ENCODE assay signal across 27 cellular contexts in genomic region chr3:157488144-157488543, GRCh38. TPM values are rescaled to one million over a fixed set of nuclear protein-coding genes. Genes with fewer than 3 reads are reported as not detected.
"Had no signal": no experiment of that assay in that cellular context is flagged by ENCODE, and none has a peak within 500 bp of the region (broad histone marks: within the 10 kb centered on the region; RNA-seq: fewer than 3 reads in every experiment).

No MANE protein-coding gene starts in this region.

- H3K36me3 Mint-ChIP-seq: activated naive CD8-positive, alpha-beta T cell treated with anti-CD3 and anti-CD28 coated beads for 36 hours; natural killer cell treated with Interleukin-12 subunit alpha and Interleukin-12 subunit beta and Interleukin-15 and Interleukin-18, amount 100 ng/mL, for 72 hours had no signal

- H3K4me3 Mint-ChIP-seq: activated naive CD8-positive, alpha-beta T cell treated with anti-CD3 and anti-CD28 coated beads for 36 hours; brain; effector memory CD8-positive, alpha-beta T cell; natural killer cell treated with Interleukin-12 subunit alpha and Interleukin-12 subunit beta and Interleukin-15 and Interleukin-18, amount 100 ng/mL, for 72 hours had no signal

- H3K36me3 ChIP-seq: ascending aorta, cardiac muscle cell, colonic mucosa, left lung, transverse colon had no signal

- H3K9me3 Mint-ChIP-seq: activated naive CD8-positive, alpha-beta T cell treated with anti-CD3 and anti-CD28 coated beads for 36 hours; effector memory CD8-positive, alpha-beta T cell had no signal

- H3K27me3 ChIP-seq: ascending aorta, cardiac muscle cell, colonic mucosa, left lung, testis, transverse colon had no signal

- H3K4me3 ChIP-seq: ascending aorta, cardiac muscle cell, colonic mucosa, dorsolateral prefrontal cortex, left lung, lung, mucosa of descending colon, testis, transverse colon had no signal

- H3K4me1 Mint-ChIP-seq: activated naive CD8-positive, alpha-beta T cell treated with anti-CD3 and anti-CD28 coated beads for 36 hours had no signal

- H3K27ac Mint-ChIP-seq: activated naive CD8-positive, alpha-beta T cell treated with anti-CD3 and anti-CD28 coated beads for 36 hours; brain; effector memory CD8-positive, alpha-beta T cell; natural killer cell treated with Interleukin-12 subunit alpha and Interleukin-12 subunit beta and Interleukin-15 and Interleukin-18, amount 100 ng/mL, for 72 hours had no signal

- H3K4me1 ChIP-seq: ascending aorta, colonic mucosa, testis, transverse colon had no signal

- ATAC-seq: activated CD4-positive, CD25-positive, alpha-beta regulatory T cell treated with anti-CD3 and anti-CD28 coated beads, Interleukin-2, amount 50 U/mL, for 24 hours; effector memory CD8-positive, alpha-beta T cell; left lung; mucosa of descending colon; natural killer cell treated with Interleukin-12 subunit alpha and Interleukin-12 subunit beta and Interleukin-15 and Interleukin-18, amount 100 ng/mL, for 72 hours; right cardiac atrium had no signal

- H3K27ac ChIP-seq: ascending aorta, cardiac muscle cell, colonic mucosa, dorsolateral prefrontal cortex, left lung, testis, transverse colon, VCaP had no signal

- DNase-seq: activated CD4-positive, alpha-beta T cell treated with anti-CD3 and anti-CD28 coated beads for 48 hours; activated CD4-positive, alpha-beta T cell treated with anti-CD3 and anti-CD28 coated beads, Interleukin-2, amount 50 U/mL, for 48 hours; activated CD8-positive, alpha-beta memory T cell treated with anti-CD3 and anti-CD28 coated beads for 24 hours; activated effector memory CD4-positive, alpha-beta T cell treated with Interleukin-2 at 50 U/mL for 16 hours; activated naive CD4-positive, alpha-beta T cell treated with Interleukin-2 at 50 U/mL for 16 hours; activated naive CD8-positive, alpha-beta T cell treated with anti-CD3 and anti-CD28 coated beads for 36 hours; cerebellar nuclear complex; colonic mucosa; dorsolateral prefrontal cortex; effector memory CD8-positive, alpha-beta T cell; foreskin melanocyte; left lung; mucosa of descending colon; posterior cingulate gyrus; right cardiac atrium; stimulated activated CD4-positive, alpha-beta T cell treated with anti-CD3 and anti-CD28 coated beads, Interleukin-15, amount 100 ng/mL, for 24 hours; stimulated activated CD4-positive, alpha-beta T cell treated with anti-CD3 and anti-CD28 coated beads, Interleukin-2, amount 100 ng/mL, for 24 hours; stimulated activated naive CD4-positive, alpha-beta T cell treated with Interleukin-2 at 50 U/mL for 16 hours; testis; transverse colon had no signal

- H3K9me3 ChIP-seq: ascending aorta, colonic mucosa, left lung, mucosa of descending colon, testis, transverse colon had no signal

RNA-seq across cellular contexts. Expression of gene VEPH1, which starts 15.1 kb away (rescaled TPM):
- total RNA-seq: activated naive CD8-positive, alpha-beta T cell treated with anti-CD3 and anti-CD28 coated beads for 36 hours; natural killer cell treated with Interleukin-12 subunit alpha and Interleukin-12 subunit beta and Interleukin-15 and Interleukin-18, amount 100 ng/mL, for 72 hours had no signal

RNA-seq across cellular contexts. Expression of gene PTX3, which starts 51.5 kb away (rescaled TPM):
- total RNA-seq: natural killer cell treated with Interleukin-12 subunit alpha and Interleukin-12 subunit beta and Interleukin-15 and Interleukin-18, amount 100 ng/mL, for 72 hours had no signal
